Comparison of ENCODE assay signal across 20 cellular contexts in genomic region chr14:34750670-34751069, GRCh38. TPM values are rescaled to one million over a fixed set of nuclear protein-coding genes. Genes with fewer than 3 reads are reported as not detected.
A peak's percentile ranks its signal among the peaks of the same experiment; 100 is the strongest.
DNase-seq lines count a peak whose midpoint lies in the region; ATAC-seq and TF ChIP-seq lines count a peak whose summit lies in the region.
"Had no signal": no experiment of that assay in that cellular context is flagged by ENCODE, and none has a peak within 500 bp of the region (broad histone marks: within the 10 kb centered on the region; RNA-seq: fewer than 3 reads in every experiment).

No MANE protein-coding gene starts in this region.

- intact Hi-C loops in posterior vena cava (cut with DNase I) = no loop called here

- TF ChIP-seq CTCF in AG10803 (conservative IDR thresholded peaks at IDR 0.05; ENCODE audit: low read length) = no peak

- H3K4me3 ChIP-seq in AG10803 (ENCODE audit: low read length) = no peak overlapping the region
- H3K4me3 ChIP-seq: esophagus muscularis mucosa had no signal

- ATAC-seq in HG03097 (IDR thresholded peaks at IDR 0.05; ENCODE audit: low FRiP score, unreplicated experiment) (no peak), GM21619 (IDR thresholded peaks at IDR 0.05; ENCODE audit: unreplicated experiment) (no peak)
- ATAC-seq: activated CD4-positive, alpha-beta T cell treated with anti-CD3 and anti-CD28 coated beads for 36 hours; Panc1 had no signal

- peak; percentile 68 for DNase-seq in AG10803 (ENCODE audit: low read depth)
- DNase-seq in M059J (ENCODE audit: low read depth) = peak; percentile 34
- DNase-seq in dedifferentiated amniotic fluid mesenchymal stem cell (ENCODE audit: extremely low spot score) = peak; percentile 41
- DNase-seq in kidney tubule cell (ENCODE audit: low spot score) = peak; percentile 13
- no peak for DNase-seq in posterior vena cava (ENCODE audit: low spot score)
- DNase-seq in Kasumi-1 (lab: John Stamatoyannopoulos, UW) = no peak
- DNase-seq: activated CD4-positive, alpha-beta T cell treated with anti-CD3 and anti-CD28 coated beads for 36 hours; activated naive CD4-positive, alpha-beta T cell treated with anti-CD3 and anti-CD28 coated beads, Interleukin-2, amount 50 U/mL, for 16 hours; AML-193; cerebellar nuclear complex; DMS 273 treated with DMSO at 0.1 percent for 48 hours; Karpas-422; mesendoderm; NCI-H187 treated with DMSO at 0.1 percent for 48 hours; substantia nigra; T-helper 2 cell had no signal

RNA-seq across cellular contexts. Expression of gene CFL2, which starts 36.3 kb away (rescaled TPM):
- total RNA-seq in M059J (2014; rRNA removed; shearing (Covaris generic)) = 124 and 164 TPM in 2 replicates
- total RNA-seq in posterior vena cava = 100 to 1,000 TPM; 218 to 289 TPM

Comparison
In these comparisons a context has a peak if more than half of its experiments do, and no peak if none do; other contexts are left out.
1. DNase-seq: peak in AG10803 (single experiment), M059J (single experiment), dedifferentiated amniotic fluid mesenchymal stem cell (single experiment) and kidney tubule cell (single experiment); none in posterior vena cava (single experiment) and Kasumi-1 (0 of 2).